Comparison of ENCODE assay signal across 8 cellular contexts in genomic region chr1:28926629-28927441, GRCh38. TPM values are rescaled to one million over a fixed set of nuclear protein-coding genes. Genes with fewer than 3 reads are reported as not detected.
A peak's percentile ranks its signal among the peaks of the same experiment; 100 is the strongest.
DNase-seq lines count a peak whose midpoint lies in the region; ATAC-seq, FAIRE-seq and TF ChIP-seq lines count a peak whose summit lies in the region.

No MANE protein-coding gene starts in this region.

- peak overlapping the region; percentile 70 to 94 (median 83) for H3K4me2 ChIP-seq in BLaER1 treated with 17β-estradiol and CSF1 and Interleukin-3, amounts not matched to agents 10 nM and 100 nM

- intact Hi-C loops in mucosa of descending colon (cut with DNase I, micrococcal nuclease) = no loop called here

- FAIRE-seq in GM18507 (lab: Jason Lieb, UNC) = peak; percentile 93

- no peaks in the 10 kb centered on the region for H3K9me3 ChIP-seq in BLaER1 treated with 17β-estradiol and CSF1 and Interleukin-3, amounts not matched to agents 10 nM and 100 nM (replicated peaks in 1 of 11)
- no peaks in the 10 kb centered on the region for H3K9me3 ChIP-seq in mucosa of descending colon

- H3K9ac ChIP-seq in BLaER1 treated with 17β-estradiol and CSF1 and Interleukin-3, amounts not matched to agents 10 nM and 100 nM = peak overlapping the region; percentile 48 to 71 (median 56); a peak in 18 of 22 replicates

- no peak for TF ChIP-seq CTCF in mucosa of descending colon (IDR thresholded peaks at IDR 0.05)
- TF ChIP-seq CTCF in brain microvascular endothelial cell (IDR thresholded peaks at IDR 0.05; ENCODE audit: low read depth, low read length, missing control alignments) = no peak

- DNase-seq in GM18507 (ENCODE audit: extremely low spot score, insufficient read length, low read depth) = peak; percentile 40
- peak; percentile 47 for DNase-seq in NCI-H2196 treated with DMSO at 0.1 percent for 48 hours (lab: John Stamatoyannopoulos, UW; ENCODE audit: unreplicated experiment)
- peak in 1 of 2 donors; percentile 21 for DNase-seq in activated naive CD4-positive, alpha-beta T cell treated with anti-CD3 and anti-CD28 coated beads, Interleukin-2, amount 50 U/mL, for 72 hours (ENCODE audit: low spot score in 2 of 2)
- peak in 1 of 3 donors; percentile 42 for DNase-seq in mucosa of descending colon
- no peak for DNase-seq in brain microvascular endothelial cell
- DNase-seq in stimulated activated CD4-positive, alpha-beta T cell treated with anti-CD3 and anti-CD28 coated beads, Interleukin-2, amount 100 ng/mL, for 24 hours = no peak

- no peaks in the 10 kb centered on the region for H3K9me3 Mint-ChIP-seq in activated naive CD4-positive, alpha-beta T cell treated with anti-CD3 and anti-CD28 coated beads, Interleukin-2, amount 50 U/mL, for 72 hours

- peak overlapping the region in 7 of 10 experiments; percentile 8 to 44 (median 33); a peak in 12 of 20 replicates for H3K4me3 ChIP-seq in BLaER1 treated with 17β-estradiol and CSF1 and Interleukin-3, amounts not matched to agents 10 nM and 100 nM
- no peak overlapping the region for H3K4me3 ChIP-seq in mucosa of descending colon
- no peak overlapping the region for H3K4me3 ChIP-seq in brain microvascular endothelial cell (ENCODE audit: low read depth, low read length)

- no peaks in the 10 kb centered on the region for H3K27me3 ChIP-seq in BLaER1 treated with 17β-estradiol and CSF1 and Interleukin-3, amounts not matched to agents 10 nM and 100 nM
- no peaks in the 10 kb centered on the region for H3K27me3 ChIP-seq in brain microvascular endothelial cell (replicated peaks)

- in situ Hi-C loops in brain microvascular endothelial cell (cut with HindIII; ENCODE audit: low pct_ligation_motif_present, low sequenced_read_pairs) = no loop called here

- peak; percentile 80 for ATAC-seq in HG02884 (IDR thresholded peaks at IDR 0.05; ENCODE audit: unreplicated experiment)
- ATAC-seq in activated naive CD4-positive, alpha-beta T cell treated with anti-CD3 and anti-CD28 coated beads, Interleukin-2, amount 50 U/mL, for 72 hours = peak; percentile 85 to 91
- ATAC-seq in mucosa of descending colon = peak; percentile 80

- peak overlapping the region; percentile 85 to 92 for H3K27ac Mint-ChIP-seq in activated naive CD4-positive, alpha-beta T cell treated with anti-CD3 and anti-CD28 coated beads, Interleukin-2, amount 50 U/mL, for 72 hours

- peak overlapping the region; percentile 45 to 82 (median 77); a peak in 21 of 22 replicates for H3K27ac ChIP-seq in BLaER1 treated with 17β-estradiol and CSF1 and Interleukin-3, amounts not matched to agents 10 nM and 100 nM
- no peak overlapping the region for H3K27ac ChIP-seq in brain microvascular endothelial cell

- H3K36me3 Mint-ChIP-seq in activated naive CD4-positive, alpha-beta T cell treated with anti-CD3 and anti-CD28 coated beads, Interleukin-2, amount 50 U/mL, for 72 hours = no peaks in the 10 kb centered on the region

- H4K20me1 ChIP-seq in BLaER1 treated with 17β-estradiol and CSF1 and Interleukin-3, amounts not matched to agents 10 nM and 100 nM = peaks cover 0 to 33% (median 0%) of the 10 kb centered on the region in 11 experiments; a peak in 5 of 22 replicates

- 0 out of 22 replicates have a peak, but pooled peaks cover 0 to 5% (median 0%) of the 10 kb centered on the region in 11 experiments for H3K36me3 ChIP-seq in BLaER1 treated with 17β-estradiol and CSF1 and Interleukin-3, amounts not matched to agents 10 nM and 100 nM
- H3K36me3 ChIP-seq in mucosa of descending colon (ENCODE audit: low read depth) = no peaks in the 10 kb centered on the region
- H3K36me3 ChIP-seq in brain microvascular endothelial cell (replicated peaks) = no peaks in the 10 kb centered on the region

- peaks cover 33 to 46% (median 38%) of the 10 kb centered on the region in 10 experiments for H3K4me1 ChIP-seq in BLaER1 treated with 17β-estradiol and CSF1 and Interleukin-3, amounts not matched to agents 10 nM and 100 nM
- peaks cover 37% of the 10 kb centered on the region for H3K4me1 ChIP-seq in mucosa of descending colon (ENCODE audit: low read depth)

RNA-seq across cellular contexts. Expression of gene EPB41, which starts 12.5 kb away (rescaled TPM):
- total RNA-seq in activated naive CD4-positive, alpha-beta T cell treated with anti-CD3 and anti-CD28 coated beads, Interleukin-2, amount 50 U/mL, for 72 hours = 10 to 100 TPM; 60.5 to 83.4 TPM
- total RNA-seq in mucosa of descending colon = 10 to 100 TPM; 45.8 to 82.2 (median 76.3) TPM

Comparison
In these comparisons a context has a peak if more than half of its experiments do, and no peak if none do; other contexts are left out.
1. H3K4me3 ChIP-seq: peak in BLaER1 treated with 17β-estradiol and CSF1 and Interleukin-3, amounts not matched to agents 10 nM and 100 nM (7 of 10); none in mucosa of descending colon (single experiment) and brain microvascular endothelial cell (single experiment).
2. DNase-seq: peak in GM18507 (single experiment) and NCI-H2196 treated with DMSO at 0.1 percent for 48 hours (single experiment); none in brain microvascular endothelial cell (single experiment) and stimulated activated CD4-positive, alpha-beta T cell treated with anti-CD3 and anti-CD28 coated beads, Interleukin-2, amount 100 ng/mL, for 24 hours (0 of 2).
3. Peak in every context shown above with its lines, with median percentiles within 50 percentile points of each other: ATAC-seq.